Comparison of ENCODE assay signal across 23 cellular contexts in genomic region chr13:28387740-28388501, GRCh38.
"Had no signal": no experiment of that assay in that cellular context is flagged by ENCODE, and none has a peak within 500 bp of the region (broad histone marks: within the 10 kb centered on the region; RNA-seq: fewer than 3 reads in every experiment).

No MANE protein-coding gene starts in this region.

- ATAC-seq: esophagus mucosa; heart left ventricle; mucosa of descending colon; natural killer cell; stimulated activated memory B cell treated with anti-CD40 and anti-IgM and Interleukin-4, amounts not matched to agents 10 μg/mL and 1 μg/mL and 100 μg/mL, for 72 hours; upper lobe of right lung had no signal

- H3K27me3 Mint-ChIP-seq: stimulated activated memory B cell treated with anti-CD40 and anti-IgM and Interleukin-4, amounts not matched to agents 10 μg/mL and 1 μg/mL and 100 μg/mL, for 72 hours; stimulated activated naive CD8-positive, alpha-beta T cell treated with anti-CD3 and anti-CD28 coated beads, Interleukin-15, Interleukin-2, amounts not matched to agents 100 ng/mL and 50 ng/mL, for 24 hours had no signal

- H3K36me3 Mint-ChIP-seq: natural killer cell; stimulated activated memory B cell treated with anti-CD40 and anti-IgM and Interleukin-4, amounts not matched to agents 10 μg/mL and 1 μg/mL and 100 μg/mL, for 72 hours had no signal

- H3K27ac ChIP-seq: colonic mucosa, ovary, right atrium auricular region, testis, tibial nerve, upper lobe of right lung, vagina had no signal

- H3K4me3 Mint-ChIP-seq: endodermal cell; natural killer cell; neural crest cell; stimulated activated memory B cell treated with anti-CD40 and anti-IgM and Interleukin-4, amounts not matched to agents 10 μg/mL and 1 μg/mL and 100 μg/mL, for 72 hours; stimulated activated naive CD8-positive, alpha-beta T cell treated with anti-CD3 and anti-CD28 coated beads, Interleukin-15, Interleukin-2, amounts not matched to agents 100 ng/mL and 50 ng/mL, for 24 hours had no signal

- FAIRE-seq: frontal cortex, islet of Langerhans had no signal

- H3K27me3 ChIP-seq: colonic mucosa, ovary, right atrium auricular region, testis, tibial nerve, upper lobe of right lung, vagina had no signal

- H3K4me3 ChIP-seq: colonic mucosa, heart left ventricle, mucosa of descending colon, ovary, right atrium auricular region, testis, tibial nerve, upper lobe of right lung, vagina had no signal

- H3K9me3 ChIP-seq: colonic mucosa, heart left ventricle, mucosa of descending colon, ovary, right atrium auricular region, testis, tibial nerve, upper lobe of right lung, vagina had no signal

- H3K9me3 Mint-ChIP-seq: endodermal cell; natural killer cell; neural crest cell; stimulated activated memory B cell treated with anti-CD40 and anti-IgM and Interleukin-4, amounts not matched to agents 10 μg/mL and 1 μg/mL and 100 μg/mL, for 72 hours; stimulated activated naive CD8-positive, alpha-beta T cell treated with anti-CD3 and anti-CD28 coated beads, Interleukin-15, Interleukin-2, amounts not matched to agents 100 ng/mL and 50 ng/mL, for 24 hours had no signal

- H3K4me1 ChIP-seq: colonic mucosa, testis, tibial nerve, vagina had no signal

- H3K27ac Mint-ChIP-seq: endodermal cell; natural killer cell; stimulated activated memory B cell treated with anti-CD40 and anti-IgM and Interleukin-4, amounts not matched to agents 10 μg/mL and 1 μg/mL and 100 μg/mL, for 72 hours; stimulated activated naive CD8-positive, alpha-beta T cell treated with anti-CD3 and anti-CD28 coated beads, Interleukin-15, Interleukin-2, amounts not matched to agents 100 ng/mL and 50 ng/mL, for 24 hours had no signal

- DNase-seq: colonic mucosa; effector CD4-positive, alpha-beta T cell; endodermal cell; heart left ventricle; hippocampal formation; kidney glomerular epithelial cell; mammary epithelial cell; mucosa of descending colon; natural killer cell; nucleus accumbens; ovary; stimulated activated CD4-positive, alpha-beta T cell treated with anti-CD3 and anti-CD28 coated beads, Interleukin-4, amount 100 ng/mL, for 1 hour; testis; upper lobe of right lung had no signal

- H3K4me1 Mint-ChIP-seq: neural crest cell had no signal

- H3K36me3 ChIP-seq: colonic mucosa, ovary, right atrium auricular region, tibial nerve, vagina had no signal
